In genomic region chr13:20498129-20498528, GRCh38 we compare ENCODE assay signal across 24 cellular contexts.
"Had no signal": no experiment of that assay in that cellular context is flagged by ENCODE, and none has a peak within 500 bp of the region (broad histone marks: within the 10 kb centered on the region; RNA-seq: fewer than 3 reads in every experiment).

No MANE protein-coding gene starts in this region.

- H3K27ac Mint-ChIP-seq: IgD-negative memory B cell had no signal

- H3K4me3 ChIP-seq: K562, PC-9, Peyer's patch, SJCRH30 had no signal

- H3K9ac ChIP-seq: KMS-11 had no signal

- H3K4me2 ChIP-seq: KMS-11, PC-9 had no signal

- DNase-seq: Kasumi-1, MM.1S, NCI-H1092 treated with DMSO at 0.1 percent for 48 hours, NCI-H1436, NCI-H187, NCI-H2029, NCI-H2081 treated with DMSO at 0.1 percent for 48 hours, NCI-H2171, NCI-H226, NCI-H446, NCI-H510A, NCI-H524 treated with DMSO at 0.1 percent for 48 hours, NCI-H69, NCI-H774, OCI-M1, PC-9, Peyer's patch, SHP77 treated with DMSO at 0.1 percent for 48 hours, SJCRH30 had no signal

- H3K9me3 ChIP-seq: Peyer's patch had no signal

- H3K27me3 Mint-ChIP-seq: IgD-negative memory B cell had no signal

- H3K27me3 ChIP-seq: Peyer's patch, SJCRH30 had no signal

- H2AFZ ChIP-seq: PC-9 had no signal

- H3K36me3 Mint-ChIP-seq: IgD-negative memory B cell had no signal

- H3K36me3 ChIP-seq: SJCRH30 had no signal

- H3K27ac ChIP-seq: KMS-11, PC-9, SJCRH30 had no signal

- H3K4me3 Mint-ChIP-seq: IgD-negative memory B cell had no signal

- ATAC-seq: K562, Right ventricle myocardium inferior, SK-N-SH treated with all-trans-retinoic acid at 6 μM for 48 hours had no signal
